ENCODE assay signal across 17 cellular contexts in genomic region chr21:43271452-43272020, GRCh38.
"Had no signal": no experiment of that assay in that cellular context is flagged by ENCODE, and none has a peak within 500 bp of the region (broad histone marks: within the 10 kb centered on the region; RNA-seq: fewer than 3 reads in every experiment).

No MANE protein-coding gene starts in this region.

- ATAC-seq: esophagus mucosa; naive thymus-derived CD4-positive, alpha-beta T cell; right lobe of liver; stimulated activated memory B cell treated with anti-CD40 and anti-IgM and Interleukin-4, amounts not matched to agents 10 μg/mL and 1 μg/mL and 100 μg/mL, for 72 hours had no signal

- H3K27me3 ChIP-seq: ovary, right lobe of liver had no signal

- H3K36me3 Mint-ChIP-seq: naive thymus-derived CD4-positive, alpha-beta T cell; stimulated activated memory B cell treated with anti-CD40 and anti-IgM and Interleukin-4, amounts not matched to agents 10 μg/mL and 1 μg/mL and 100 μg/mL, for 72 hours had no signal

- H3K4me1 Mint-ChIP-seq: naive thymus-derived CD4-positive, alpha-beta T cell had no signal

- DNase-seq: caudate nucleus; cortex of kidney; effector memory CD4-positive, alpha-beta T cell; islet precursor cell; mammary epithelial cell; naive thymus-derived CD4-positive, alpha-beta T cell; nephron progenitor cell; stimulated activated CD4-positive, alpha-beta T cell treated with anti-CD3 and anti-CD28 coated beads, Interleukin-15, amount 100 ng/mL, for 24 hours; stimulated activated CD4-positive, alpha-beta T cell treated with anti-CD3 and anti-CD28 coated beads, Interleukin-1b, Interleukin-23, amount 100 ng/mL, for 48 hours; stimulated activated CD4-positive, alpha-beta T cell treated with anti-CD3 and anti-CD28 coated beads, Interleukin-4, amount 100 ng/mL, for 24 hours had no signal

- H3K36me3 ChIP-seq: neutrophil, ovary, right lobe of liver, tibial nerve had no signal

- H3K9me3 Mint-ChIP-seq: nephron progenitor cell; stimulated activated memory B cell treated with anti-CD40 and anti-IgM and Interleukin-4, amounts not matched to agents 10 μg/mL and 1 μg/mL and 100 μg/mL, for 72 hours; stimulated activated naive CD8-positive, alpha-beta T cell treated with anti-CD3 and anti-CD28 coated beads, Interleukin-15, Interleukin-2, amounts not matched to agents 100 ng/mL and 50 ng/mL, for 24 hours had no signal

- H3K4me3 ChIP-seq: ovary, right lobe of liver, tibial nerve had no signal

- H3K27ac Mint-ChIP-seq: naive thymus-derived CD4-positive, alpha-beta T cell; nephron progenitor cell; stimulated activated memory B cell treated with anti-CD40 and anti-IgM and Interleukin-4, amounts not matched to agents 10 μg/mL and 1 μg/mL and 100 μg/mL, for 72 hours; stimulated activated naive CD8-positive, alpha-beta T cell treated with anti-CD3 and anti-CD28 coated beads, Interleukin-15, Interleukin-2, amounts not matched to agents 100 ng/mL and 50 ng/mL, for 24 hours had no signal

- H3K27ac ChIP-seq: neutrophil, ovary, right lobe of liver had no signal

- H3K9me3 ChIP-seq: neutrophil, ovary, right lobe of liver, tibial nerve had no signal

- H3K4me3 Mint-ChIP-seq: naive thymus-derived CD4-positive, alpha-beta T cell; nephron progenitor cell; stimulated activated memory B cell treated with anti-CD40 and anti-IgM and Interleukin-4, amounts not matched to agents 10 μg/mL and 1 μg/mL and 100 μg/mL, for 72 hours; stimulated activated naive CD8-positive, alpha-beta T cell treated with anti-CD3 and anti-CD28 coated beads, Interleukin-15, Interleukin-2, amounts not matched to agents 100 ng/mL and 50 ng/mL, for 24 hours had no signal
